ENCODE assay signal across 8 cellular contexts in the genomic region with DNA sequence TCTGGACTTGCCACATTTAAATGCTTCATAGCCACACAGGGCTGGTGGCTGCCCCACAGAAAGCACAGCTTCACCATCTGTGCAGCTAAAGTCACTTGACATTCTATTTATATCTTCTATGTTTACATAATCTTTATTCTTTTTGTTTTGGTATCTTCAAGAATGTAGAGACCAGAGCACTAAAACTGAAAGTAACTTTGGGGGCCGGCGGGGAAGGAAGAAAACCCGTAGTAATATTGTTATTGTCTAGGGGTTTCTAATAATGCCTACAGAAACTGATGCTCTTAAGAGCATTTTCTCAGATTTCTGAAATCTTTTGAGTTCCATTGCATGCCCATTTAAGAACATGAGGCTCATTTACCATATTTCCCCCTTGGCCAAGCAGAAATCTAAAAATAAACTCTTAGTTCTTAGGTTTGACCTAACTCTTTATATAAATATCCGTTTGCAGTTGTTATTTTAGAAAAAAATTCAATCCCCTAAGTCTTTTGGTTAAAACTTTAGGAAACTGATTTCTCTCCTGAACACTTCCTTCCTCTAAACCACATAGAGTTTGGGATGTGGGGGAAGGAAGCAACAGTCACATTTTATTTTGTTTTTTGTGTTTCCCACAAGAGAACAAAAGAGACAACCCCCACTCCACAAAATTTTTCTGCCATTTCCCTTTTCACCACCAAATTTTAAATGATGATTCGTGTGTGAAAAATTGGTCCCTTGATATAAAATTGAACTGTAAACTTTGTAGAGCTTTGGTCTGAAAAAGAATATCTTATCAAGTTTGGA.
DNase-seq lines count a peak whose midpoint lies in the region; ATAC-seq and TF ChIP-seq lines count a peak whose summit lies in the region.

No MANE protein-coding gene starts in this region.

- H3K27ac Mint-ChIP-seq in activated naive CD4-positive, alpha-beta T cell treated with anti-CD3 and anti-CD28 coated beads, Interleukin-2, amount 10 ng/mL, durations not matched to agents 7 days and 5 days: no peak overlapping the region
- no peak overlapping the region for H3K27ac Mint-ChIP-seq in activated naive CD8-positive, alpha-beta T cell treated with anti-CD3 and anti-CD28 coated beads, Interleukin-2, amount 10 ng/mL, durations not matched to agents 7 days and 5 days

- ATAC-seq in HG03066 (IDR thresholded peaks at IDR 0.05; ENCODE audit: low read depth, unreplicated experiment): peak; percentile 98
- ATAC-seq in activated naive CD8-positive, alpha-beta T cell treated with anti-CD3 and anti-CD28 coated beads, Interleukin-2, amount 10 ng/mL, durations not matched to agents 7 days and 5 days (ENCODE audit: low read depth): peak; percentile 33

- no peak overlapping the region for H2BK15ac ChIP-seq in mesendoderm (replicated peaks; ENCODE audit: low read depth)

- no peaks in the 10 kb centered on the region for H3K79me1 ChIP-seq in mesendoderm (ENCODE audit: low read length)

- no peak overlapping the region for H2AK5ac ChIP-seq in mesendoderm (ENCODE audit: low read length)

- POLR2A ChIA-PET in activated naive CD8-positive, alpha-beta T cell treated with anti-CD3 and anti-CD28 coated beads, Interleukin-2, amount 10 ng/mL, durations not matched to agents 7 days and 5 days (lab: Charles Lee): no interaction called here

- H3K4me3 ChIP-seq in parathyroid adenoma (ENCODE audit: low read depth, low read length) (no peak overlapping the region), mesendoderm (ENCODE audit: low read length) (no peak overlapping the region)

- no peak overlapping the region for H4K8ac ChIP-seq in mesendoderm (ENCODE audit: low read depth, low read length)

- CTCF ChIA-PET in activated naive CD4-positive, alpha-beta T cell treated with anti-CD3 and anti-CD28 coated beads, Interleukin-2, amount 10 ng/mL, durations not matched to agents 7 days and 5 days (lab: Charles Lee): no interaction called here

- H3K4me1 Mint-ChIP-seq in activated naive CD4-positive, alpha-beta T cell treated with anti-CD3 and anti-CD28 coated beads, Interleukin-2, amount 10 ng/mL, durations not matched to agents 7 days and 5 days: peaks cover 6% of the 10 kb centered on the region
- peaks cover 3% of the 10 kb centered on the region for H3K4me1 Mint-ChIP-seq in activated naive CD8-positive, alpha-beta T cell treated with anti-CD3 and anti-CD28 coated beads, Interleukin-2, amount 10 ng/mL, durations not matched to agents 7 days and 5 days

- peak overlapping the region; percentile 33 for H3K4me3 Mint-ChIP-seq in activated naive CD4-positive, alpha-beta T cell treated with anti-CD3 and anti-CD28 coated beads, Interleukin-2, amount 10 ng/mL, durations not matched to agents 7 days and 5 days
- H3K4me3 Mint-ChIP-seq in activated naive CD8-positive, alpha-beta T cell treated with anti-CD3 and anti-CD28 coated beads, Interleukin-2, amount 10 ng/mL, durations not matched to agents 7 days and 5 days: peak overlapping the region; percentile 55

- no peak overlapping the region for H3K4me2 ChIP-seq in parathyroid adenoma (ENCODE audit: low read length)
- no peak overlapping the region for H3K4me2 ChIP-seq in mesendoderm (ENCODE audit: low read length)

- H3K4me1 ChIP-seq in parathyroid adenoma (no peaks in the 10 kb centered on the region), mesendoderm (ENCODE audit: control insufficient read depth, low read depth, low read length) (no peaks in the 10 kb centered on the region)

- DNase-seq in activated naive CD4-positive, alpha-beta T cell treated with anti-CD3 and anti-CD28 coated beads, Interleukin-2, amount 10 ng/mL, durations not matched to agents 7 days and 5 days: no peak
- no peak for DNase-seq in activated naive CD4-positive, alpha-beta T cell treated with anti-CD3 and anti-CD28 coated beads, Interleukin-2, amount 50 U/mL, for 16 hours
- no peak for DNase-seq in activated naive CD8-positive, alpha-beta T cell treated with anti-CD3 and anti-CD28 coated beads, Interleukin-2, amount 10 ng/mL, durations not matched to agents 7 days and 5 days
- DNase-seq in retina (no peak), mesendoderm (no peak)
- DNase-seq in stimulated activated CD4-positive, alpha-beta T cell treated with anti-CD3 and anti-CD28 coated beads, Interleukin-2, amount 100 ng/mL, for 24 hours: no peak

- no peaks in the 10 kb centered on the region for H3K27me3 Mint-ChIP-seq in activated naive CD4-positive, alpha-beta T cell treated with anti-CD3 and anti-CD28 coated beads, Interleukin-2, amount 10 ng/mL, durations not matched to agents 7 days and 5 days
- peaks cover 8% of the 10 kb centered on the region for H3K27me3 Mint-ChIP-seq in activated naive CD8-positive, alpha-beta T cell treated with anti-CD3 and anti-CD28 coated beads, Interleukin-2, amount 10 ng/mL, durations not matched to agents 7 days and 5 days

- no peak overlapping the region for H3K9ac ChIP-seq in parathyroid adenoma
- H3K9ac ChIP-seq in mesendoderm (ENCODE audit: low read length): no peak overlapping the region

- no peaks in the 10 kb centered on the region for H3K9me3 ChIP-seq in parathyroid adenoma (ENCODE audit: control insufficient read depth, low read length)

- H3K27ac ChIP-seq in parathyroid adenoma (peak overlapping the region; percentile 15), mesendoderm (ENCODE audit: low read depth, low read length) (no peak overlapping the region)

- H3K27me3 ChIP-seq in parathyroid adenoma (ENCODE audit: control insufficient read depth, insufficient read depth, low read length): no peaks in the 10 kb centered on the region
- no peaks in the 10 kb centered on the region for H3K27me3 ChIP-seq in mesendoderm (ENCODE audit: insufficient read depth, low read length, poor library complexity)

- no peak overlapping the region for H3K4ac ChIP-seq in mesendoderm (ENCODE audit: low read depth, low read length)

- no peak overlapping the region for H2BK120ac ChIP-seq in mesendoderm (ENCODE audit: low read depth, low read length)

- no CpG with 5 or more reads among the region's 5 CpGs for WGBS in mesendoderm (ENCODE audit: extremely low coverage, insufficient coverage, low lambda C conversion rate)

- no peak overlapping the region for H2AFZ ChIP-seq in parathyroid adenoma

- H3K9me3 Mint-ChIP-seq in activated naive CD4-positive, alpha-beta T cell treated with anti-CD3 and anti-CD28 coated beads, Interleukin-2, amount 10 ng/mL, durations not matched to agents 7 days and 5 days: no peaks in the 10 kb centered on the region
- no peaks in the 10 kb centered on the region for H3K9me3 Mint-ChIP-seq in activated naive CD8-positive, alpha-beta T cell treated with anti-CD3 and anti-CD28 coated beads, Interleukin-2, amount 10 ng/mL, durations not matched to agents 7 days and 5 days

- no peak overlapping the region for H3K23ac ChIP-seq in mesendoderm (ENCODE audit: low read length)

- H3K36me3 Mint-ChIP-seq in activated naive CD4-positive, alpha-beta T cell treated with anti-CD3 and anti-CD28 coated beads, Interleukin-2, amount 10 ng/mL, durations not matched to agents 7 days and 5 days: no peaks in the 10 kb centered on the region
- no peaks in the 10 kb centered on the region for H3K36me3 Mint-ChIP-seq in activated naive CD8-positive, alpha-beta T cell treated with anti-CD3 and anti-CD28 coated beads, Interleukin-2, amount 10 ng/mL, durations not matched to agents 7 days and 5 days

- H4K5ac ChIP-seq in mesendoderm (ENCODE audit: low read length): no peak overlapping the region

- no peaks in the 10 kb centered on the region for H3K36me3 ChIP-seq in parathyroid adenoma (ENCODE audit: control insufficient read depth, insufficient read depth, low read length)
- no peaks in the 10 kb centered on the region for H3K36me3 ChIP-seq in mesendoderm (ENCODE audit: control insufficient read depth, insufficient read depth, low read length)

- TF ChIP-seq CTCF in parathyroid adenoma (IDR thresholded peaks at IDR 0.05): no peak

- no peak overlapping the region for H3K56ac ChIP-seq in mesendoderm (ENCODE audit: low read length)

- no peak overlapping the region for H2BK5ac ChIP-seq in mesendoderm (ENCODE audit: low read length)

- no peak overlapping the region for H3K18ac ChIP-seq in mesendoderm (ENCODE audit: low read length)

- H3K79me2 ChIP-seq in parathyroid adenoma: no peaks in the 10 kb centered on the region
- no peaks in the 10 kb centered on the region for H3K79me2 ChIP-seq in mesendoderm (ENCODE audit: control insufficient read depth, insufficient read depth, low read length)
